ENCODE assay signal across 20 cellular contexts in the genomic region with DNA sequence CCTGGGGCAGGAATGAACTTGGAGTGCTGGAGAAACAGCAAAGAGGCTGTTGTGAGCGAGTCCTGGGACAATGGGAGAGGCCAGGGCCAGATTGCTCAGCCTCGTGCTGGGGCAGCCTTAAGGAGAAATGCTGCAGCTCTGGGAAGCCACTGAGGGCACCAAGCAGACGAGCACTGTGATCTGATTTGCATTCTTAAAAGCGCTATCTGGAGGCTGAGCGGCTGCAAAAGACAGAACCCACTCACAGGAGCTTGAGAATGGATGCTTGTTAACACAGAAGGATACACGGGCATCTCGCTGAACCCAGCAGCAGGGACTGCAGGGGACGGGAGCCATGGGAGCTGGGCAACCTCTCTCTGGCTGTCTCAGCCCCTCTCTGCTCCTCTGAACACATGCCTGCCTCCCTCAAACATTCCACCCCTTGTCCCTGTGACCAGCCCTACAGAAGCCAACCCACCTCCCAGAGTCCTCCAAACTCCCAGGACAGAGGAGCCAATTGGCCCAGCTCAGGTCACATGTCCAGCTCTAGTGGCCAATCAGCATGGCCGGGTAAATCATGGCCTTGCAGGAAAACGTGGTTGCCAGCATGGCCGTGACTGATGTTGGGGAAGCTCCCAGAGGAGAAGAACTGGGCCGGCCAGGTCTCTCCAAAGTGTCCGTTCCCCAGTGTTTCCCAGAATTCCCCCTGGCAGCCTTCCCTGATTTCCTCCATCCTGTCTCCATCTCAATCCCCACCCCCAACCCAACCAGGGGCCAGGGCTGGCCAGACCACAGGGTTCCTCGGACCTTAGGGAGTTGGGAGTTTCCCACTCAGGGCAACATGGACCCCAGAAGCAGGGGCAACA.
"Had no signal": no experiment of that assay in that cellular context is flagged by ENCODE, and none has a peak within 500 bp of the region (broad histone marks: within the 10 kb centered on the region; RNA-seq: fewer than 3 reads in every experiment).

No MANE protein-coding gene starts in this region.

- H3K27ac ChIP-seq: adrenal gland, colonic mucosa, suprapubic skin, transverse colon had no signal

- DNase-seq: activated B cell treated with CpG ODN at 0.5 μM for 24 hours; activated CD4-positive, alpha-beta T cell treated with anti-CD3 and anti-CD28 coated beads for 36 hours; activated CD4-positive, alpha-beta T cell treated with anti-CD3 and anti-CD28 coated beads, Interleukin-2, amount 50 U/mL, for 4 hours; activated CD8-positive, alpha-beta memory T cell treated with anti-CD3 and anti-CD28 coated beads for 24 hours; activated CD8-positive, alpha-beta memory T cell treated with anti-CD3 and anti-CD28 coated beads, Interleukin-2, amount 50 U/mL, for 4 hours; activated naive CD4-positive, alpha-beta T cell; activated T-cell treated with anti-CD3 and anti-CD28 coated beads, Interleukin-2, amount 50 U/mL, for 24 hours; adrenal gland; colonic mucosa; effector memory CD8-positive, alpha-beta T cell; glutamatergic neuron; hippocampal formation; stimulated activated CD4-positive, alpha-beta T cell treated with anti-CD3 and anti-CD28 coated beads, Interleukin-1b, Interleukin-23, amount 100 ng/mL, for 48 hours; stimulated activated naive CD8-positive, alpha-beta T cell treated with anti-CD3 and anti-CD28 coated beads, Interleukin-15, amount 100 ng/mL, for 72 hours; T-helper 9 cell; transverse colon had no signal

- ATAC-seq: activated CD4-positive, alpha-beta T cell treated with anti-CD3 and anti-CD28 coated beads for 36 hours; activated T-helper 17 cell treated with anti-CD3 and anti-CD28 coated beads, Interleukin-2, amount 50 U/mL, for 72 hours; effector memory CD8-positive, alpha-beta T cell; esophagus mucosa; stimulated activated naive CD8-positive, alpha-beta T cell treated with anti-CD3 and anti-CD28 coated beads, Interleukin-15, amount 100 ng/mL, for 72 hours had no signal

- H3K9me3 ChIP-seq: adrenal gland, colonic mucosa, suprapubic skin, transverse colon had no signal

- H3K36me3 ChIP-seq: adrenal gland, colonic mucosa, suprapubic skin, transverse colon had no signal

- H3K4me3 ChIP-seq: adrenal gland, colonic mucosa, dorsolateral prefrontal cortex, suprapubic skin, transverse colon had no signal

- H3K4me1 ChIP-seq: adrenal gland, colonic mucosa, suprapubic skin, transverse colon had no signal

- H3K27me3 ChIP-seq: adrenal gland, colonic mucosa, suprapubic skin, transverse colon had no signal
